Comparison of ENCODE assay signal across 8 cellular contexts in genomic region chr1:226002667-226003501, GRCh38. TPM values are rescaled to one million over a fixed set of nuclear protein-coding genes. Genes with fewer than 3 reads are reported as not detected.
DNase-seq lines count a peak whose midpoint lies in the region; ATAC-seq, FAIRE-seq and TF ChIP-seq lines count a peak whose summit lies in the region.

No MANE protein-coding gene starts in this region.

- no peaks in the 10 kb centered on the region for H3K36me3 ChIP-seq in CD4-positive, alpha-beta memory T cell (ENCODE audit: insufficient read depth, low read length)
- H3K36me3 ChIP-seq in OCI-LY7 (ENCODE audit: insufficient read depth, low read length): no peaks in the 10 kb centered on the region; the same call in 1 of the 2 replicates
- H3K36me3 ChIP-seq in mammary epithelial cell (ENCODE audit: insufficient read depth, low read length): no peaks in the 10 kb centered on the region
- no peaks in the 10 kb centered on the region for H3K36me3 ChIP-seq in transverse colon

- dilution Hi-C loops in mammary epithelial cell (cut with HindIII; ENCODE audit: low sequenced_read_pairs): no loop called here

- H3K27me3 ChIP-seq in CD4-positive, alpha-beta memory T cell (ENCODE audit: insufficient read depth, low read length): no peaks in the 10 kb centered on the region
- H3K27me3 ChIP-seq in mammary epithelial cell (ENCODE audit: insufficient read depth, low read length) (no peaks in the 10 kb centered on the region), layer of hippocampus (ENCODE audit: control insufficient read depth, insufficient read depth, low read length) (no peaks in the 10 kb centered on the region), transverse colon (no peaks in the 10 kb centered on the region)

- intact Hi-C loops in CD4-positive, alpha-beta memory T cell (cut with micrococcal nuclease): no loop called here
- intact Hi-C loops in OCI-LY7 (cut with micrococcal nuclease; ENCODE audit: unreplicated experiment) (no loop called here), mammary epithelial cell (cut with micrococcal nuclease) (no loop called here), transverse colon (cut with DNase I; ENCODE audit: low total_unique reads) (no loop called here)

- no TSS peak for BruUV-seq in OCI-LY7 (replicated peaks; lab: Mats Ljungman, UMichigan)
- BruUV-seq in mammary epithelial cell (replicated peaks; lab: Mats Ljungman, UMichigan): no TSS peak

- H2AFZ ChIP-seq in OCI-LY7 (ENCODE audit: low read length) (peak overlapping the region; percentile 76), mammary epithelial cell (ENCODE audit: low read depth, low read length) (peak overlapping the region; percentile 54)

- peaks cover 30 to 54% (median 39%) of the 10 kb centered on the region in 4 donors for H3K4me1 Mint-ChIP-seq in CD4-positive, alpha-beta memory T cell

- H3K27ac ChIP-seq in CD4-positive, alpha-beta memory T cell (ENCODE audit: low read depth, low read length): peak overlapping the region; percentile 50
- H3K27ac ChIP-seq in OCI-LY7 (ENCODE audit: low read depth, low read length, poor library complexity, severe bottlenecking) (peak overlapping the region; percentile 40), mammary epithelial cell (ENCODE audit: insufficient read depth, low read depth, low read length) (no peak overlapping the region), layer of hippocampus (ENCODE audit: low read depth, low read length) (peak overlapping the region; percentile 84), transverse colon (peak overlapping the region; percentile 42 to 100 (median 84))

- no peak for ATAC-seq in GM18867 (IDR thresholded peaks at IDR 0.05; ENCODE audit: unreplicated experiment)

- H3K9me2 ChIP-seq in OCI-LY7 (ENCODE audit: insufficient read depth, low read length): no peaks in the 10 kb centered on the region

- H3K36me3 Mint-ChIP-seq in CD4-positive, alpha-beta memory T cell: peaks cover 0 to 12% of the 10 kb centered on the region in 2 donors

- in situ Hi-C loops in mammary epithelial cell (cut with MboI; ENCODE audit: low sequenced_read_pairs in 2 of 2): loop anchor here in 1 of 2 donors (10.0 kb wide), 1 partner anchor 52 kb away; no protein-coding TSS in a partner anchor
- in situ Hi-C loops in transverse colon (cut with MboI; ENCODE audit: low pct_ligation_motif_present in 1 of 4, low pct_unique_long_range_greater_than_20kb in 1 of 4, low sequenced_read_pairs in 3 of 4): no loop called here

- H3K79me2 ChIP-seq in OCI-LY7 (ENCODE audit: insufficient read depth, low read depth, low read length) (peaks cover 13% of the 10 kb centered on the region), mammary epithelial cell (ENCODE audit: insufficient read depth, low read length) (peaks cover 13% of the 10 kb centered on the region)

- no peak for TF ChIP-seq EP300 in transverse colon (IDR thresholded peaks at IDR 0.05; ENCODE audit: low read depth)

- FAIRE-seq in urothelium cell line (lab: Jason Lieb, UNC): no peak

- 63% methylated on average over 4 of the region's 4 CpGs for WGBS in mammary epithelial cell (ENCODE audit: low coverage, missing lambda C conversion rate)
- 57 to 75% methylated on average over 3 to 4 of the region's 4 CpGs for WGBS in transverse colon (ENCODE audit: low coverage in 1 of 2), 2 donors

- POLR2A ChIA-PET in CD4-positive, alpha-beta memory T cell (lab: Charles Lee; ENCODE audit: partially characterized antibody): interaction anchor here (1.3 to 22.3 kb wide), 2 partner anchors 61 to 81 kb away, joined by 3 to 614 read pairs; partner anchors contain the start of gene H3-3A
- POLR2A ChIA-PET in OCI-LY7 (lab: Charles Lee): interaction anchor here (1.0 kb wide), 1 partner anchor 26 kb away, joined by 4 read pairs; no protein-coding TSS in a partner anchor

- peak overlapping the region; percentile 96 for H3K4me2 ChIP-seq in OCI-LY7 (ENCODE audit: low read length)
- no peak overlapping the region for H3K4me2 ChIP-seq in mammary epithelial cell (ENCODE audit: insufficient read depth, low read depth, low read length)

- CTCF ChIA-PET in CD4-positive, alpha-beta memory T cell (lab: Charles Lee; ENCODE audit: partially characterized antibody): no interaction called here
- CTCF ChIA-PET in OCI-LY7 (lab: Charles Lee; ENCODE audit: unreplicated experiment) (interaction anchor here (1.0 kb wide), 1 partner anchor 123 kb away, joined by 3 read pairs; no protein-coding TSS in a partner anchor), mammary epithelial cell (lab: Charles Lee; ENCODE audit: low non-redundant PET) (no interaction called here)

- no peak overlapping the region for H3K9ac ChIP-seq in mammary epithelial cell (ENCODE audit: insufficient read depth, low read length)

- H3K27ac Mint-ChIP-seq in CD4-positive, alpha-beta memory T cell: peak overlapping the region; percentile 83 to 100 (median 99)

- TF ChIP-seq POLR2A in transverse colon (IDR thresholded peaks at IDR 0.05): peak; percentile 5

- H4K20me1 ChIP-seq in OCI-LY7 (ENCODE audit: insufficient read depth, low read length) (peaks cover 7% of the 10 kb centered on the region; the same call in 1 of the 2 replicates), mammary epithelial cell (ENCODE audit: insufficient read depth, low read length) (no peaks in the 10 kb centered on the region)

- peaks cover 0 to 5% (median 0%) of the 10 kb centered on the region in 8 donors for H3K9me3 Mint-ChIP-seq in CD4-positive, alpha-beta memory T cell

- TF ChIP-seq CTCF in OCI-LY7 (conservative IDR thresholded peaks at IDR 0.05; ENCODE audit: low read length): no peak
- no peak for TF ChIP-seq CTCF in mammary epithelial cell (conservative IDR thresholded peaks at IDR 0.05 in 1 of 2, IDR thresholded peaks at IDR 0.05 in 1 of 2; ENCODE audit: extremely low read depth in 1 of 2, insufficient read depth in 1 of 2, low read depth in 1 of 2, low read length in 2 of 2)
- TF ChIP-seq CTCF in transverse colon (IDR thresholded peaks at IDR 0.05): no peak

- H3K4me3 ChIP-seq in CD4-positive, alpha-beta memory T cell (ENCODE audit: low read length in 2 of 2): no peak overlapping the region
- H3K4me3 ChIP-seq in OCI-LY7 (ENCODE audit: low read depth, low read length, poor library complexity, severe bottlenecking) (peak overlapping the region; percentile 3), mammary epithelial cell (replicated peaks in 1 of 3; ENCODE audit: insufficient read depth in 1 of 3, low read depth in 2 of 3, low read length in 3 of 3) (no peak overlapping the region), transverse colon (no peak overlapping the region)

- H3K9me3 ChIP-seq in CD4-positive, alpha-beta memory T cell (ENCODE audit: control insufficient read depth in 1 of 2, low read length in 2 of 2): no peaks in the 10 kb centered on the region
- H3K9me3 ChIP-seq in OCI-LY7 (ENCODE audit: low read length) (no peaks in the 10 kb centered on the region), mammary epithelial cell (replicated peaks; ENCODE audit: insufficient read depth, low read length) (no peaks in the 10 kb centered on the region), transverse colon (no peaks in the 10 kb centered on the region)

- no peaks in the 10 kb centered on the region for H3K27me3 Mint-ChIP-seq in CD4-positive, alpha-beta memory T cell

- peaks cover 51% of the 10 kb centered on the region for H3K4me1 ChIP-seq in CD4-positive, alpha-beta memory T cell (ENCODE audit: insufficient read depth, low read length)
- H3K4me1 ChIP-seq in OCI-LY7 (ENCODE audit: insufficient read depth, low read length, poor library complexity, severe bottlenecking) (peaks cover 43% of the 10 kb centered on the region), mammary epithelial cell (ENCODE audit: insufficient read depth, low read length) (peaks cover 14% of the 10 kb centered on the region), transverse colon (peaks cover 3 to 26% (median 14%) of the 10 kb centered on the region in 4 donors)

- no peak for DNase-seq in CD4-positive, alpha-beta memory T cell
- peak; percentile 64 for DNase-seq in HT-29 (ENCODE audit: low spot score)
- no peak for DNase-seq in OCI-LY7 (ENCODE audit: low spot score)
- DNase-seq in mammary epithelial cell: peak; percentile 39
- DNase-seq in transverse colon: peak; percentile 51
- no peak for DNase-seq in urothelium cell line (ENCODE audit: low spot score)

- peak overlapping the region in 6 of 8 donors; percentile 41 to 75 (median 66) for H3K4me3 Mint-ChIP-seq in CD4-positive, alpha-beta memory T cell

RNA-seq across cellular contexts. Expression of gene SDE2, which starts 3.7 kb away (rescaled TPM):
- total RNA-seq in CD4-positive, alpha-beta memory T cell: 10 to 100 TPM; 21.1 to 21.2 TPM
- polyA plus RNA-seq in CD4-positive, alpha-beta memory T cell: 10 to 100 TPM; 10.0 to 18.9 TPM
- total RNA-seq in HT-29 (2014; rRNA removed; shearing (Covaris generic)): 13.1 and 13.8 TPM in 2 replicates
- total RNA-seq in OCI-LY7 (2014; rRNA removed; shearing (Covaris generic)): 18.2 and 22.0 TPM in 2 replicates
- total RNA-seq in OCI-LY7 (2022): 25.0 and 25.4 TPM in 2 replicates
- 10 to 100 TPM; 22.0 to 23.5 TPM for total RNA-seq in mammary epithelial cell
- 7.8 TPM for polyA plus RNA-seq in mammary epithelial cell
- 12.1 TPM for polyA minus RNA-seq in mammary epithelial cell
- 10 to 100 TPM in 2 of 4 donors, 1 to 10 TPM in 2; 4.4 to 19.2 (median 13.2) TPM for total RNA-seq in transverse colon

RNA-seq across cellular contexts. Expression of gene H3-3A, which starts 59.6 kb away (rescaled TPM):
- total RNA-seq in CD4-positive, alpha-beta memory T cell: 100 to 1,000 TPM; 391 to 397 TPM
- polyA plus RNA-seq in CD4-positive, alpha-beta memory T cell: 100 to 1,000 TPM; 639 to 695 TPM
- 275 and 298 TPM in 2 replicates for total RNA-seq in HT-29 (2014; rRNA removed; shearing (Covaris generic))
- total RNA-seq in OCI-LY7 (2014; rRNA removed; shearing (Covaris generic)): 365 and 416 TPM in 2 replicates
- 661 and 742 TPM in 2 replicates for total RNA-seq in OCI-LY7 (2022)
- total RNA-seq in mammary epithelial cell: 100 to 1,000 TPM; 209 to 262 TPM
- 394 TPM for polyA plus RNA-seq in mammary epithelial cell
- polyA minus RNA-seq in mammary epithelial cell: 16.2 TPM
- total RNA-seq in transverse colon: 100 to 1,000 TPM; 128 to 557 (median 501) TPM

Comparison
In these comparisons a context has a peak if more than half of its experiments do, and no peak if none do; other contexts are left out.
1. DNase-seq: peak in HT-29 (single experiment), mammary epithelial cell (single experiment) and transverse colon (single experiment); none in CD4-positive, alpha-beta memory T cell (0 of 5), OCI-LY7 (single experiment) and urothelium cell line (single experiment).